In the genomic region with DNA sequence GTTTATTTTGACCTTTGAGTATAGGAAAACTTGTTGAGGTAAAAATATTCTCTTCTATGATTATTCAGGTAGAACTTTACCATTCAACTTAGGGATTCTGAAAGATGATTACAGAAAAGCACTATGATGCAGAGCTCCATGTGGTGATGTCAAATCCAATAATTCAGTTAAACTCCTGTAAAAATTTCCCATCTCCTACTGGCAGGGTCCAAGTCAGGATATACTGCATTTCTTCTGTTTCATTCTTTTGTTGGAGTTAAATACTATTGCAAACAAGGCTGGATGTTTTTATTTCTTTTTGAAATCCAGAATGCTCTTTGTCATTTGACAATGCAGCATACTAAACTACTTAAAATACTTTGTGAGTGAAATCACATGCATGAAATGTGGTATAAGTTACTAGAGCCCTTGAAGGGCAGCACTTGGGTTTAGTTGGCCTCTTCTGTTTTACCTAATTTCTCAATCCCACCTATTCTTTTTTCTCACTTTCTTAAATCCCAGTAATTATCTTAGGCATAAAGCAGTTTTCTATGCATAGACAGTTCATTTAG, we compare ENCODE assay signal across 24 cellular contexts.
DNase-seq lines count a peak whose midpoint lies in the region; TF ChIP-seq lines count a peak whose summit lies in the region.
"Had no signal": no experiment of that assay in that cellular context is flagged by ENCODE, and none has a peak within 500 bp of the region (broad histone marks: within the 10 kb centered on the region; RNA-seq: fewer than 3 reads in every experiment).

No MANE protein-coding gene starts in this region.

- no TSS peak for BruUV-seq in PC-9 (replicated peaks; lab: Mats Ljungman, UMichigan)
- BruUV-seq in Calu3 (replicated peaks; lab: Mats Ljungman, UMichigan): no TSS peak

- H3K4me1 ChIP-seq in SK-N-SH (ENCODE audit: control insufficient read depth in 1 of 2, insufficient read depth in 2 of 2, low read depth in 1 of 2, low read length in 1 of 2) (peaks cover 3 to 9% of the 10 kb centered on the region in 2 experiments; a peak in 2 of 4 replicates), fibroblast of lung (ENCODE audit: control insufficient read depth, extremely low read depth, insufficient read depth, low read length) (no peaks in the 10 kb centered on the region), PC-9 (replicated peaks; ENCODE audit: insufficient read depth) (no peaks in the 10 kb centered on the region)
- H3K4me1 ChIP-seq: gastrocnemius medialis, pancreas, upper lobe of left lung had no signal

- H3K36me3 Mint-ChIP-seq in mesothelial cell of epicardium (peaks cover 7% of the 10 kb centered on the region), Calu3 (ENCODE audit: insufficient read depth, unreplicated experiment) (no peaks in the 10 kb centered on the region)
- H3K36me3 Mint-ChIP-seq: memory B cell, natural killer cell had no signal

- peak; percentile 51 for DNase-seq in BJ (ENCODE audit: low read depth)
- DNase-seq in SK-N-SH: no peak
- DNase-seq in fibroblast of lung (ENCODE audit: low read depth in 2 of 2): peak; percentile 13 to 59
- no peak for DNase-seq in mesothelial cell of epicardium (ENCODE audit: low spot score in 2 of 2, unreplicated experiment in 2 of 2)
- DNase-seq in PC-9: no peak
- no peak for DNase-seq in H4 (ENCODE audit: low spot score)
- DNase-seq in Calu3: no peak
- no peak for DNase-seq in hypothalamus (lab: John Stamatoyannopoulos, UW)
- DNase-seq: activated CD8-positive, alpha-beta T cell treated with anti-CD3 and anti-CD28 coated beads for 36 hours; activated effector memory CD4-positive, alpha-beta T cell treated with anti-CD3 and anti-CD28 coated beads, Interleukin-2, amount 50 U/mL, for 16 hours; activated naive CD8-positive, alpha-beta T cell treated with anti-CD3 and anti-CD28 coated beads, Interleukin-2, amount 50 U/mL, for 24 hours; activated T-cell treated with anti-CD3 and anti-CD28 coated beads for 4 hours; caudate nucleus; dorsolateral prefrontal cortex; gastrocnemius medialis; H9; natural killer cell; NCI-H1417 treated with DMSO at 0.1 percent for 48 hours; NCI-H510A treated with DMSO at 0.1 percent for 48 hours; pancreas; right cardiac atrium; stimulated activated CD4-positive, alpha-beta T cell treated with anti-CD3 and anti-CD28 coated beads, Interleukin-15, amount 100 ng/mL, for 24 hours; upper lobe of left lung had no signal

- TF ChIP-seq EP300 in SK-N-SH (IDR thresholded peaks at IDR 0.05; ENCODE audit: borderline replicate concordance in 1 of 2, low read depth in 1 of 2, low read length in 1 of 2): peak in 1 of 2 experiments; percentile 46; a peak in 1 of 4 replicates

- H3K36me3 ChIP-seq in BJ (ENCODE audit: control insufficient read depth, insufficient read depth, low read length) (no peaks in the 10 kb centered on the region), SK-N-SH (replicated peaks in 1 of 2; ENCODE audit: control insufficient read depth in 1 of 2, insufficient read depth in 2 of 2, low read length in 1 of 2) (no peaks in the 10 kb centered on the region), fibroblast of lung (ENCODE audit: control insufficient read depth, insufficient read depth, low read length) (no peaks in the 10 kb centered on the region), PC-9 (ENCODE audit: low read depth) (no peaks in the 10 kb centered on the region)
- H3K36me3 ChIP-seq: gastrocnemius medialis, pancreas, upper lobe of left lung had no signal

- H3K4me2 ChIP-seq in SK-N-SH (no peak overlapping the region), fibroblast of lung (ENCODE audit: extremely low read depth, insufficient read depth, low read length) (no peak overlapping the region), PC-9 (no peak overlapping the region)

- TF ChIP-seq CTCF in BJ (IDR thresholded peaks at IDR 0.05; ENCODE audit: insufficient read depth, low read depth, low read length): no peak
- no peak for TF ChIP-seq CTCF in SK-N-SH (IDR thresholded peaks at IDR 0.05)
- TF ChIP-seq CTCF in fibroblast of lung (conservative IDR thresholded peaks at IDR 0.05 in 1 of 2, IDR thresholded peaks at IDR 0.05 in 1 of 2; ENCODE audit: low read depth in 1 of 2, low read length in 2 of 2): no peak
- TF ChIP-seq CTCF in mesothelial cell of epicardium (IDR thresholded peaks at IDR 0.05; ENCODE audit: unreplicated experiment): no peak
- no peak for TF ChIP-seq CTCF in PC-9 (conservative IDR thresholded peaks at IDR 0.05)
- TF ChIP-seq CTCF in Calu3 (IDR thresholded peaks at IDR 0.05; ENCODE audit: unreplicated experiment): no peak

- H3K4me3 ChIP-seq in BJ (ENCODE audit: low read depth, low read length) (no peak overlapping the region), SK-N-SH (ENCODE audit: low read depth in 2 of 2, low read length in 1 of 2) (no peak overlapping the region), fibroblast of lung (replicated peaks in 1 of 4; ENCODE audit: control extremely low read depth in 1 of 4, insufficient read depth in 1 of 4, low read depth in 3 of 4, low read length in 4 of 4) (no peak overlapping the region), PC-9 (no peak overlapping the region)
- H3K4me3 ChIP-seq: dorsolateral prefrontal cortex, gastrocnemius medialis, pancreas, upper lobe of left lung had no signal

- peak overlapping the region; percentile 52 to 55; a peak in 3 of 4 replicates for H3K27ac ChIP-seq in SK-N-SH (ENCODE audit: low read depth in 2 of 2, low read length in 1 of 2)
- H3K27ac ChIP-seq in fibroblast of lung (ENCODE audit: insufficient read depth, low read length): no peak overlapping the region
- no peak overlapping the region for H3K27ac ChIP-seq in PC-9
- H3K27ac ChIP-seq: dorsolateral prefrontal cortex, gastrocnemius medialis, pancreas, upper lobe of left lung had no signal

- H3K27me3 Mint-ChIP-seq in mesothelial cell of epicardium (ENCODE audit: low read depth) (no peaks in the 10 kb centered on the region), Calu3 (ENCODE audit: unreplicated experiment) (no peaks in the 10 kb centered on the region)
- H3K27me3 Mint-ChIP-seq: activated CD8-positive, alpha-beta T cell treated with anti-CD3 and anti-CD28 coated beads for 36 hours; activated naive CD8-positive, alpha-beta T cell treated with anti-CD3 and anti-CD28 coated beads, Interleukin-2, amount 50 U/mL, for 24 hours; memory B cell had no signal

- no peak for TF ChIP-seq RAD21 in SK-N-SH (IDR thresholded peaks at IDR 0.05; ENCODE audit: low read length)

- H3K9ac ChIP-seq in SK-N-SH: no peak overlapping the region
- no peak overlapping the region for H3K9ac ChIP-seq in fibroblast of lung (ENCODE audit: insufficient read depth, low read length)

- CTCF ChIA-PET in BJ (lab: Yijun Ruan, JAX) (interaction anchor here (1.5 kb wide), 1 partner anchor 28 kb away, joined by 3 read pairs; no protein-coding TSS in a partner anchor), SK-N-SH (lab: Yijun Ruan, JAX) (no interaction called here), PC-9 (lab: Charles Lee) (no interaction called here), Calu3 (lab: Charles Lee) (no interaction called here)

- 0 out of 2 replicates have a peak, but pooled peaks cover 8% of the 10 kb centered on the region for H3K79me2 ChIP-seq in SK-N-SH (ENCODE audit: insufficient read depth)
- peaks cover 2% of the 10 kb centered on the region for H3K79me2 ChIP-seq in fibroblast of lung (ENCODE audit: control insufficient read depth, insufficient read depth, low read length)
- H3K79me2 ChIP-seq in PC-9 (ENCODE audit: low read depth): no peaks in the 10 kb centered on the region

- H3K9me3 ChIP-seq in SK-N-SH (no peaks in the 10 kb centered on the region), fibroblast of lung (ENCODE audit: control insufficient read depth, insufficient read depth, low read depth, low read length) (no peaks in the 10 kb centered on the region), PC-9 (ENCODE audit: insufficient read depth, low read depth) (no peaks in the 10 kb centered on the region)
- H3K9me3 ChIP-seq: gastrocnemius medialis, pancreas, upper lobe of left lung had no signal

- H4K20me1 ChIP-seq in SK-N-SH (ENCODE audit: insufficient read depth) (no peaks in the 10 kb centered on the region), fibroblast of lung (ENCODE audit: control insufficient read depth, extremely low read depth, insufficient read depth, low read length) (no peaks in the 10 kb centered on the region), PC-9 (ENCODE audit: insufficient read depth) (no peaks in the 10 kb centered on the region)

- H3K4me3 Mint-ChIP-seq in mesothelial cell of epicardium: no peak overlapping the region
- H3K4me3 Mint-ChIP-seq in Calu3 (ENCODE audit: low read depth, unreplicated experiment): no peak overlapping the region
- H3K4me3 Mint-ChIP-seq: activated CD8-positive, alpha-beta T cell treated with anti-CD3 and anti-CD28 coated beads for 36 hours; activated naive CD8-positive, alpha-beta T cell treated with anti-CD3 and anti-CD28 coated beads, Interleukin-2, amount 50 U/mL, for 24 hours; H9; memory B cell; natural killer cell had no signal

- intact Hi-C loops in PC-9 (cut with micrococcal nuclease; ENCODE audit: unreplicated experiment): no loop called here
- intact Hi-C loops in Calu3 (cut with micrococcal nuclease; ENCODE audit: unreplicated experiment): no loop called here

- no peaks in the 10 kb centered on the region for H3K27me3 ChIP-seq in BJ (ENCODE audit: control insufficient read depth, insufficient read depth, low read length)
- H3K27me3 ChIP-seq in SK-N-SH (ENCODE audit: insufficient read depth): no peaks in the 10 kb centered on the region
- no peaks in the 10 kb centered on the region for H3K27me3 ChIP-seq in fibroblast of lung (ENCODE audit: control insufficient read depth, insufficient read depth, low read length)
- H3K27me3 ChIP-seq in PC-9 (ENCODE audit: insufficient read depth, low read depth): no peaks in the 10 kb centered on the region
- H3K27me3 ChIP-seq: dorsolateral prefrontal cortex, gastrocnemius medialis, pancreas, upper lobe of left lung had no signal

- H3K9me3 Mint-ChIP-seq in mesothelial cell of epicardium: peaks cover 5% of the 10 kb centered on the region
- H3K9me3 Mint-ChIP-seq in Calu3 (ENCODE audit: low read depth, unreplicated experiment): peaks cover 14% of the 10 kb centered on the region
- H3K9me3 Mint-ChIP-seq: H9, memory B cell had no signal

- H2AFZ ChIP-seq in SK-N-SH (ENCODE audit: low read depth) (no peak overlapping the region), fibroblast of lung (ENCODE audit: low read length) (no peak overlapping the region), PC-9 (no peak overlapping the region)

- no peaks in the 10 kb centered on the region for H3K9me2 ChIP-seq in SK-N-SH
- H3K9me2 ChIP-seq in PC-9 (ENCODE audit: insufficient read depth): no peaks in the 10 kb centered on the region

- H3K4me1 Mint-ChIP-seq in mesothelial cell of epicardium (peaks cover 45% of the 10 kb centered on the region), Calu3 (ENCODE audit: low read depth, unreplicated experiment) (no peaks in the 10 kb centered on the region)
- H3K4me1 Mint-ChIP-seq: activated naive CD8-positive, alpha-beta T cell treated with anti-CD3 and anti-CD28 coated beads, Interleukin-2, amount 50 U/mL, for 24 hours; memory B cell; natural killer cell had no signal

- peaks cover 7% of the 10 kb centered on the region for H3F3A ChIP-seq in SK-N-SH (replicated peaks; ENCODE audit: insufficient read depth)
- no peaks in the 10 kb centered on the region for H3F3A ChIP-seq in PC-9 (ENCODE audit: insufficient read depth, low read depth)

- POLR2A ChIA-PET in BJ (lab: Charles Lee) (no interaction called here), SK-N-SH (lab: Yijun Ruan, JAX) (no interaction called here), PC-9 (lab: Charles Lee; ENCODE audit: unreplicated experiment) (no interaction called here)

- H3K27ac Mint-ChIP-seq in mesothelial cell of epicardium (peak overlapping the region; percentile 90), Calu3 (ENCODE audit: unreplicated experiment) (no peak overlapping the region)
- H3K27ac Mint-ChIP-seq: activated CD8-positive, alpha-beta T cell treated with anti-CD3 and anti-CD28 coated beads for 36 hours; activated naive CD8-positive, alpha-beta T cell treated with anti-CD3 and anti-CD28 coated beads, Interleukin-2, amount 50 U/mL, for 24 hours; memory B cell; natural killer cell had no signal

Comparison
In these comparisons a context has a peak if more than half of its experiments do, and no peak if none do; other contexts are left out.
1. DNase-seq: peak in BJ (single experiment) and fibroblast of lung (2 of 2); none in SK-N-SH (single experiment), mesothelial cell of epicardium (0 of 2), PC-9 (0 of 2), H4 (single experiment), Calu3 (single experiment) and hypothalamus (0 of 51).
2. H3K27ac ChIP-seq: peak in SK-N-SH (2 of 2); none in fibroblast of lung (single experiment) and PC-9 (single experiment).